Comparison of ENCODE assay signal across 8 cellular contexts in genomic region chr5:133868946-133869674, GRCh38.
A peak's percentile ranks its signal among the peaks of the same experiment; 100 is the strongest.
DNase-seq lines count a peak whose midpoint lies in the region; ATAC-seq and TF ChIP-seq lines count a peak whose summit lies in the region.

No MANE protein-coding gene starts in this region.

- TF ChIP-seq POLR2A in HCT116 (IDR thresholded peaks at IDR 0.05; ENCODE audit: borderline replicate concordance, extremely low read depth, insufficient read depth, insufficient read length) (no peak), stomach (IDR thresholded peaks at IDR 0.05) (no peak)

- no peaks in the 10 kb centered on the region for H3K9me3 ChIP-seq in CD4-positive, CD25-positive, alpha-beta regulatory T cell (ENCODE audit: control insufficient read depth in 2 of 2, low read length in 2 of 2)
- H3K9me3 ChIP-seq in HCT116 (ENCODE audit: control insufficient read depth in 1 of 2, insufficient read depth in 1 of 2, low read depth in 1 of 2, low read length in 2 of 2) (no peaks in the 10 kb centered on the region), PC-3 (ENCODE audit: low read length) (no peaks in the 10 kb centered on the region), neuronal stem cell (replicated peaks in 1 of 2; ENCODE audit: control insufficient read depth in 2 of 2, insufficient read depth in 1 of 2, low read depth in 1 of 2, low read length in 2 of 2) (no peaks in the 10 kb centered on the region), stomach (no peaks in the 10 kb centered on the region)

- no peak overlapping the region for H2BK5ac ChIP-seq in neuronal stem cell (ENCODE audit: low read length)

- H3K4me3 ChIP-seq in CD4-positive, CD25-positive, alpha-beta regulatory T cell (ENCODE audit: low read depth, low read length), result no peak overlapping the region
- H3K4me3 ChIP-seq in HCT116 (replicated peaks in 1 of 2; ENCODE audit: low read depth in 1 of 2, low read length in 2 of 2) (no peak overlapping the region; a peak in 1 of 4 replicates), PC-3 (ENCODE audit: low read length) (no peak overlapping the region), fibroblast of mammary gland (ENCODE audit: control insufficient read depth, low read depth, low read length) (no peak overlapping the region), neuronal stem cell (ENCODE audit: low read length in 2 of 2) (no peak overlapping the region), stomach (no peak overlapping the region)

- no peaks in the 10 kb centered on the region for H3K9me2 ChIP-seq in HCT116 (ENCODE audit: insufficient read depth)
- no peaks in the 10 kb centered on the region for H3K9me2 ChIP-seq in PC-3 (replicated peaks; ENCODE audit: low read length)

- no peaks in the 10 kb centered on the region for H3K79me1 ChIP-seq in neuronal stem cell (ENCODE audit: low read depth, low read length)

- no peak overlapping the region for H3K4ac ChIP-seq in neuronal stem cell (ENCODE audit: low read length)

- no peaks in the 10 kb centered on the region for H3K79me2 ChIP-seq in HCT116 (ENCODE audit: insufficient read depth, low read length)
- H3K79me2 ChIP-seq in PC-3 (ENCODE audit: low read length), result no peaks in the 10 kb centered on the region

- DNase-seq in CD4-positive, CD25-positive, alpha-beta regulatory T cell, result peak; percentile 12 to 88 (median 50)
- DNase-seq in HCT116 (ENCODE audit: low read depth, low spot score) (peak; percentile 53), PC-3 (peak; percentile 74), fibroblast of mammary gland (ENCODE audit: low read depth) (peak; percentile 73), neuronal stem cell (ENCODE audit: low spot score) (peak; percentile 54), stomach (peak; percentile 78)
- DNase-seq in activated T-cell treated with anti-CD3 and anti-CD28 coated beads, Interleukin-2, amount 50 U/mL, for 24 hours, result peak; percentile 82

- H3K4me1 ChIP-seq in CD4-positive, CD25-positive, alpha-beta regulatory T cell (ENCODE audit: control insufficient read depth, insufficient read depth, low read length, poor library complexity, severe bottlenecking), result no peaks in the 10 kb centered on the region
- H3K4me1 ChIP-seq in HCT116 (ENCODE audit: control insufficient read depth in 1 of 2, insufficient read depth in 2 of 2, low read length in 2 of 2) (peaks cover 0 to 5% of the 10 kb centered on the region in 2 experiments; a peak in 1 of 4 replicates), PC-3 (ENCODE audit: insufficient read depth, low read length) (peaks cover 40% of the 10 kb centered on the region), neuronal stem cell (ENCODE audit: control insufficient read depth in 2 of 2, insufficient read depth in 1 of 2, low read depth in 1 of 2, low read length in 2 of 2) (peaks cover 0 to 5% of the 10 kb centered on the region in 2 donors), stomach (peaks cover 0 to 33% (median 14%) of the 10 kb centered on the region in 4 donors)

- no peak overlapping the region for H2BK120ac ChIP-seq in neuronal stem cell (ENCODE audit: low read depth, low read length)

- H3K4me2 ChIP-seq in HCT116 (ENCODE audit: low read length), result peak overlapping the region; percentile 43
- peak overlapping the region; percentile 48 for H3K4me2 ChIP-seq in PC-3 (ENCODE audit: low read length)
- H3K4me2 ChIP-seq in neuronal stem cell (ENCODE audit: insufficient read depth, low read length, poor library complexity, severe bottlenecking), result no peak overlapping the region

- peaks cover 64% of the 10 kb centered on the region for H3K27me3 Mint-ChIP-seq in CD4-positive, CD25-positive, alpha-beta regulatory T cell
- H3K27me3 Mint-ChIP-seq in activated T-cell treated with anti-CD3 and anti-CD28 coated beads, Interleukin-2, amount 50 U/mL, for 24 hours, result peaks cover 6% of the 10 kb centered on the region

- H4K8ac ChIP-seq in neuronal stem cell (ENCODE audit: low read depth, low read length), result no peak overlapping the region

- POLR2A ChIA-PET in HCT116 (lab: Charles Lee) (no interaction called here), PC-3 (lab: Charles Lee; ENCODE audit: unreplicated experiment) (no interaction called here)

- H2AFZ ChIP-seq in HCT116 (ENCODE audit: low read depth, low read length, poor library complexity, severe bottlenecking), result peak overlapping the region; percentile 5
- peak overlapping the region; percentile 36; the same call in 1 of the 2 replicates for H2AFZ ChIP-seq in PC-3 (ENCODE audit: low read length)
- H2AFZ ChIP-seq in neuronal stem cell (ENCODE audit: low read length), result no peak overlapping the region

- no peaks in the 10 kb centered on the region for H3K27me3 ChIP-seq in CD4-positive, CD25-positive, alpha-beta regulatory T cell (ENCODE audit: control insufficient read depth, insufficient read depth, low read length)
- no peaks in the 10 kb centered on the region for H3K27me3 ChIP-seq in HCT116 (ENCODE audit: insufficient read depth, low read length)
- no peaks in the 10 kb centered on the region for H3K27me3 ChIP-seq in PC-3 (ENCODE audit: low read length)
- H3K27me3 ChIP-seq in neuronal stem cell (ENCODE audit: control insufficient read depth in 3 of 3, insufficient read depth in 3 of 3, low read depth in 1 of 3, low read length in 3 of 3), result no peaks in the 10 kb centered on the region
- H3K27me3 ChIP-seq in stomach, result peaks cover 0 to 9% (median 0%) of the 10 kb centered on the region in 3 donors

- H3K23ac ChIP-seq in neuronal stem cell (ENCODE audit: low read depth, low read length, poor library complexity), result no peak overlapping the region

- CTCF ChIA-PET in HCT116 (lab: Charles Lee) (interaction anchor here (1.4 to 1.6 kb wide), 2 partner anchors 25 to 115 kb away, joined by 4 to 11 read pairs; no protein-coding TSS in a partner anchor), PC-3 (lab: Charles Lee) (no interaction called here)

- no peak overlapping the region for H4K91ac ChIP-seq in neuronal stem cell (ENCODE audit: low read depth, low read length, poor library complexity)

- H3K4me3 Mint-ChIP-seq in CD4-positive, CD25-positive, alpha-beta regulatory T cell, result no peak overlapping the region
- H3K4me3 Mint-ChIP-seq in activated T-cell treated with anti-CD3 and anti-CD28 coated beads, Interleukin-2, amount 50 U/mL, for 24 hours, result no peak overlapping the region

- H3K9ac ChIP-seq in HCT116 (ENCODE audit: low read length) (no peak overlapping the region), PC-3 (ENCODE audit: low read length) (no peak overlapping the region), neuronal stem cell (ENCODE audit: low read depth, low read length, poor library complexity) (no peak overlapping the region)

- peak; percentile 60 to 63 for ATAC-seq in CD4-positive, CD25-positive, alpha-beta regulatory T cell (ENCODE audit: low read depth in 2 of 2)
- ATAC-seq in HCT116, result peak; percentile 90
- ATAC-seq in PC-3, result peak; percentile 65
- ATAC-seq in HG02885 (IDR thresholded peaks at IDR 0.05; ENCODE audit: poor library complexity, unreplicated experiment), result no peak

- WGBS in neuronal stem cell (ENCODE audit: extremely low coverage in 2 of 2, insufficient read length in 2 of 2, insufficient replicate concordance in 1 of 2), 2 donors, result no CpG with 5 or more reads among the region's 17 CpGs
- WGBS in stomach, 5 donors, result 17 to 20% (median 17%) methylated on average over 17 of the region's 17 CpGs

- H3K14ac ChIP-seq in neuronal stem cell (ENCODE audit: low read length), result no peak overlapping the region

- TF ChIP-seq CTCF in HCT116 (IDR thresholded peaks at IDR 0.05 in 2 of 3, conservative IDR thresholded peaks at IDR 0.05 in 1 of 3; ENCODE audit: borderline replicate concordance in 1 of 3, insufficient read depth in 1 of 3, low read depth in 2 of 3, low read length in 2 of 3) (peak; percentile 66 to 90 (median 82)), PC-3 (conservative IDR thresholded peaks at IDR 0.05; ENCODE audit: low read depth, low read length) (peak; percentile 85), fibroblast of mammary gland (conservative IDR thresholded peaks at IDR 0.05; ENCODE audit: control insufficient read depth, insufficient read depth, low read depth, low read length) (peak; percentile 82), stomach (IDR thresholded peaks at IDR 0.05) (peak in 5 of 7 experiments; percentile 65 to 83 (median 75))

- H2BK12ac ChIP-seq in neuronal stem cell (ENCODE audit: low read length), result no peak overlapping the region

- H3K18ac ChIP-seq in neuronal stem cell (ENCODE audit: low read length), result no peak overlapping the region

- no peaks in the 10 kb centered on the region for H3K36me3 ChIP-seq in CD4-positive, CD25-positive, alpha-beta regulatory T cell (ENCODE audit: control insufficient read depth, insufficient read depth, low read length)
- H3K36me3 ChIP-seq in HCT116 (ENCODE audit: control insufficient read depth in 1 of 2, insufficient read depth in 2 of 2, low read length in 2 of 2) (no peaks in the 10 kb centered on the region), PC-3 (ENCODE audit: low read depth, low read length) (no peaks in the 10 kb centered on the region), neuronal stem cell (replicated peaks in 1 of 2; ENCODE audit: control insufficient read depth in 2 of 2, insufficient read depth in 2 of 2, low read length in 2 of 2) (no peaks in the 10 kb centered on the region), stomach (no peaks in the 10 kb centered on the region)

- H3F3A ChIP-seq in PC-3 (ENCODE audit: low read length, unreplicated experiment), result no peaks in the 10 kb centered on the region

- H3K36me3 Mint-ChIP-seq in CD4-positive, CD25-positive, alpha-beta regulatory T cell, result no peaks in the 10 kb centered on the region
- no peaks in the 10 kb centered on the region for H3K36me3 Mint-ChIP-seq in activated T-cell treated with anti-CD3 and anti-CD28 coated beads, Interleukin-2, amount 50 U/mL, for 24 hours (ENCODE audit: low read depth)

- H2AK5ac ChIP-seq in neuronal stem cell (ENCODE audit: low read depth, low read length), result no peak overlapping the region

- BruUV-seq in HCT116 (replicated peaks; lab: Mats Ljungman, UMichigan) (no TSS peak), PC-3 (replicated peaks; lab: Mats Ljungman, UMichigan) (no TSS peak)

- TF ChIP-seq EP300 in stomach (IDR thresholded peaks at IDR 0.05), result no peak

- H3K27ac ChIP-seq in CD4-positive, CD25-positive, alpha-beta regulatory T cell (ENCODE audit: insufficient read depth, low read length, poor library complexity, severe bottlenecking), result no peak overlapping the region
- no peak overlapping the region for H3K27ac ChIP-seq in HCT116 (ENCODE audit: low read depth, low read length)
- H3K27ac ChIP-seq in PC-3 (ENCODE audit: low read length), result no peak overlapping the region
- H3K27ac ChIP-seq in neuronal stem cell (replicated peaks; ENCODE audit: low read length), result no peak overlapping the region
- H3K27ac ChIP-seq in stomach, result no peak overlapping the region

- RAD21 ChIA-PET in HCT116 (lab: Charles Lee; ENCODE audit: low non-redundant PET in 1 of 2, low total read pairs in 2 of 2, uncharacterized antibody in 2 of 2, unreplicated experiment in 2 of 2), result no interaction called here

- H2BK15ac ChIP-seq in neuronal stem cell (ENCODE audit: low read length), result no peak overlapping the region

- no peak overlapping the region for H3K27ac Mint-ChIP-seq in CD4-positive, CD25-positive, alpha-beta regulatory T cell
- peak overlapping the region; percentile 50 for H3K27ac Mint-ChIP-seq in activated T-cell treated with anti-CD3 and anti-CD28 coated beads, Interleukin-2, amount 50 U/mL, for 24 hours

- peaks cover 0 to 4% (median 0%) of the 10 kb centered on the region in 7 donors for H3K9me3 Mint-ChIP-seq in CD4-positive, CD25-positive, alpha-beta regulatory T cell
- no peaks in the 10 kb centered on the region for H3K9me3 Mint-ChIP-seq in activated T-cell treated with anti-CD3 and anti-CD28 coated beads, Interleukin-2, amount 50 U/mL, for 24 hours

- peak; percentile 73 for TF ChIP-seq RAD21 in HCT116 (IDR thresholded peaks at IDR 0.05; ENCODE audit: low read depth)

- intact Hi-C loops in HCT116 (cut with micrococcal nuclease) (loop anchor here (1.0 to 5.0 kb wide), 4 partner anchors 115 to 757 kb away; no protein-coding TSS in a partner anchor), PC-3 (cut with micrococcal nuclease) (loop anchor here (1.0 kb wide), 1 partner anchor 380 kb away; no protein-coding TSS in a partner anchor), stomach (cut with DNase I; ENCODE audit: low total_unique reads) (loop anchor here (10.0 kb wide), 2 partner anchors 114 to 754 kb away; no protein-coding TSS in a partner anchor)

- H3K4me1 Mint-ChIP-seq in CD4-positive, CD25-positive, alpha-beta regulatory T cell, result peaks cover 0 to 6% (median 2%) of the 10 kb centered on the region in 4 donors
- H3K4me1 Mint-ChIP-seq in activated T-cell treated with anti-CD3 and anti-CD28 coated beads, Interleukin-2, amount 50 U/mL, for 24 hours (ENCODE audit: low read depth), result peaks cover 37% of the 10 kb centered on the region

- H4K20me1 ChIP-seq in HCT116 (ENCODE audit: insufficient read depth) (no peaks in the 10 kb centered on the region), PC-3 (ENCODE audit: low read length) (no peaks in the 10 kb centered on the region)
